27 cellular contexts compared by ENCODE assay signal in genomic region chr11:110787680-110788079, GRCh38.
DNase-seq lines count a peak whose midpoint lies in the region; ATAC-seq, FAIRE-seq and TF ChIP-seq lines count a peak whose summit lies in the region.
"Had no signal": no experiment of that assay in that cellular context is flagged by ENCODE, and none has a peak within 500 bp of the region (broad histone marks: within the 10 kb centered on the region; RNA-seq: fewer than 3 reads in every experiment).

No MANE protein-coding gene starts in this region.

- BruUV-seq in mammary epithelial cell (replicated peaks; lab: Mats Ljungman, UMichigan) = no TSS peak

- no peak overlapping the region for H2AFZ ChIP-seq in mammary epithelial cell (ENCODE audit: low read depth, low read length)

- peak; percentile 6 for DNase-seq in mammary epithelial cell
- DNase-seq in breast epithelium (ENCODE audit: low spot score in 2 of 2) = no peak
- peak; percentile 64 for DNase-seq in bronchial epithelial cell (ENCODE audit: low read depth)
- DNase-seq in epithelial cell of prostate (ENCODE audit: low read depth, low spot score) = peak; percentile 45
- no peak for DNase-seq in NCI-H1105 (lab: John Stamatoyannopoulos, UW)
- no peak for DNase-seq in MV-4-11 (lab: John Stamatoyannopoulos, UW)
- DNase-seq: 8988T; ACHN; BE2C; C1 segment of cervical spinal cord; CD4-positive, alpha-beta memory T cell; CD4-positive, CD25-positive, alpha-beta regulatory T cell; CD8-positive, alpha-beta memory T cell; COR-L47; DMS 273 treated with DMSO at 0.1 percent for 48 hours; DMS153; DMS53; DMS79; DND-41; EL; GDM1 had no signal

- no peaks in the 10 kb centered on the region for H3K79me2 ChIP-seq in mammary epithelial cell (ENCODE audit: insufficient read depth, low read length)

- no peak for ATAC-seq in HG02623 (IDR thresholded peaks at IDR 0.05; ENCODE audit: unreplicated experiment)
- ATAC-seq: GM12878 had no signal

- in situ Hi-C loops in mammary epithelial cell (cut with MboI; ENCODE audit: low sequenced_read_pairs in 2 of 2) = no loop called here

- H3K27me3 ChIP-seq in mammary epithelial cell (ENCODE audit: insufficient read depth, low read length) (peaks cover 2% of the 10 kb centered on the region), breast epithelium (no peaks in the 10 kb centered on the region), bronchial epithelial cell (ENCODE audit: control insufficient read depth, insufficient read depth, low read length) (no peaks in the 10 kb centered on the region)
- H3K27me3 ChIP-seq: BE2C, BLaER1 had no signal

- H3K4me3 ChIP-seq in mammary epithelial cell (replicated peaks in 1 of 3; ENCODE audit: insufficient read depth in 1 of 3, low read depth in 2 of 3, low read length in 3 of 3) (no peak overlapping the region), breast epithelium (no peak overlapping the region), bronchial epithelial cell (ENCODE audit: low read depth, low read length) (no peak overlapping the region)
- H3K4me3 ChIP-seq: BLaER1, GM12878 had no signal

- H3K4me1 ChIP-seq in mammary epithelial cell (ENCODE audit: insufficient read depth, low read length) (no peaks in the 10 kb centered on the region), breast epithelium (no peaks in the 10 kb centered on the region)
- H3K4me1 ChIP-seq: BE2C, BLaER1 had no signal

- H3K27ac ChIP-seq in mammary epithelial cell (ENCODE audit: insufficient read depth, low read depth, low read length) (no peak overlapping the region), breast epithelium (no peak overlapping the region), epithelial cell of prostate (no peak overlapping the region)
- H3K27ac ChIP-seq: BLaER1 had no signal

- H4K20me1 ChIP-seq in mammary epithelial cell (ENCODE audit: insufficient read depth, low read length) = no peaks in the 10 kb centered on the region
- H4K20me1 ChIP-seq: BLaER1 had no signal

- intact Hi-C loops in mammary epithelial cell (cut with micrococcal nuclease) (no loop called here), breast epithelium (cut with DNase I; ENCODE audit: low total_unique reads) (no loop called here)

- no peak overlapping the region for H3K9ac ChIP-seq in mammary epithelial cell (ENCODE audit: insufficient read depth, low read length)
- H3K9ac ChIP-seq: BLaER1 had no signal

- no peak for FAIRE-seq in bronchial epithelial cell (lab: Jason Lieb, UNC)
- FAIRE-seq: A204.1, GM12878, GM12892, GM19239 had no signal

- H3K4me2 ChIP-seq in mammary epithelial cell (ENCODE audit: insufficient read depth, low read depth, low read length) = no peak overlapping the region
- H3K4me2 ChIP-seq: BLaER1 had no signal

- TF ChIP-seq CTCF in mammary epithelial cell (conservative IDR thresholded peaks at IDR 0.05 in 1 of 2, IDR thresholded peaks at IDR 0.05 in 1 of 2; ENCODE audit: extremely low read depth in 1 of 2, insufficient read depth in 1 of 2, low read depth in 1 of 2, low read length in 2 of 2) (no peak), breast epithelium (IDR thresholded peaks at IDR 0.05) (no peak), bronchial epithelial cell (IDR thresholded peaks at IDR 0.05; ENCODE audit: insufficient read depth, low read length, severe bottlenecking) (no peak)

- H3K36me3 ChIP-seq in mammary epithelial cell (ENCODE audit: insufficient read depth, low read length) (no peaks in the 10 kb centered on the region), breast epithelium (no peaks in the 10 kb centered on the region), bronchial epithelial cell (ENCODE audit: control insufficient read depth, insufficient read depth, low read length) (no peaks in the 10 kb centered on the region)
- H3K36me3 ChIP-seq: BE2C, BLaER1 had no signal

- WGBS in mammary epithelial cell (ENCODE audit: low coverage, missing lambda C conversion rate) = 50% methylated on average over 1 of the region's 2 CpGs

- dilution Hi-C loops in mammary epithelial cell (cut with HindIII; ENCODE audit: low sequenced_read_pairs) = no loop called here

- H3K9me3 ChIP-seq in mammary epithelial cell (replicated peaks; ENCODE audit: insufficient read depth, low read length) (peaks cover 3% of the 10 kb centered on the region), breast epithelium (no peaks in the 10 kb centered on the region)
- H3K9me3 ChIP-seq: BE2C had no signal

- TF ChIP-seq POLR2A in breast epithelium (IDR thresholded peaks at IDR 0.05) = no peak

- CTCF ChIA-PET in mammary epithelial cell (lab: Charles Lee; ENCODE audit: low non-redundant PET) = no interaction called here

Comparison
In these comparisons a context has a peak if more than half of its experiments do, and no peak if none do; other contexts are left out.
1. DNase-seq: peak in mammary epithelial cell (single experiment), bronchial epithelial cell (single experiment) and epithelial cell of prostate (single experiment); none in breast epithelium (0 of 2), NCI-H1105 (single experiment) and MV-4-11 (single experiment).